In the genomic region with DNA sequence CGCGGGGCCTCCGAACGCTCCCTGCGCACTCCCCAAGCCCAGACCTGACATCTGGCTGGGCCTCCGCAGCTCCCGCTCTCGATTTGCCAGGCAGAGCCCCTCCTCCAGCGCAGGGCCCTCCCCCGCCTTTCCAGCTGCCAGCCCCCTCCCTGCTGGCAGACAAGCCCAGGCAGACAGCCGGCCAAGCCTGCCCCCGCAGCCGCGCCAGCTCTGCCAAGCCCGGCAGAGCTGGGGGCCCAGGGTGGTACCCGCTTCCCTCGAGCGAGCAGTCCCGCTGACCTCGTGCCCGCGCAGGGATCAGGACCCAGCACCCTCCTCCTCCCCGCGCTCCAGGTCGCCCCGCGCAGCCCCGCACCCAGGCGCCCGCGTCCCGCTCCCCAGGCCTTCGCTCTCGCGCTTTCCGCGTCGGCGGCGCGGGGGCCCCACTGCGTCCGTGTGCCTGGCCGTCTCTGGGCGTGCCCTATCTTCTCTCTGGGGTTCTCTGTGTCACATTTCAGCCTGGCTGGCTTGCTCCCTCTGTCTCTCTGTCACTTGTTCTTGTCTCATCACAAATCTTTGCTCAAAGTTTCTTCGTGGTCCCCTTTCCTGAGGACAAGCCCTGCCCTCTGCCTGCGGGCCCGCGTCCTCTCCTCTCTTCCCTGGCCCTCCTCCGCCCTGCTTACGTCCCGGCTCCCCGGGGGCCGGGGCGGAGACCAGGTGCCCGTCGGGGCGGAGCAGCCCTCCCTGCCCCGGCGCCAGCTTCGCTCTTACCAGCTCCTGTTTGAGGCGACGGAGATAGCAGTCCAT, we compare ENCODE assay signal across 1 cellular context.
TF ChIP-seq lines count a peak whose summit lies in the region.

No MANE protein-coding gene starts in this region.

TF ChIP-seq in HepG2, 621 proteins besides CTCF, POLR2A, EP300 and RAD21 (continued from another document and continues in another):
- TF ChIP-seq, protein P1, sequence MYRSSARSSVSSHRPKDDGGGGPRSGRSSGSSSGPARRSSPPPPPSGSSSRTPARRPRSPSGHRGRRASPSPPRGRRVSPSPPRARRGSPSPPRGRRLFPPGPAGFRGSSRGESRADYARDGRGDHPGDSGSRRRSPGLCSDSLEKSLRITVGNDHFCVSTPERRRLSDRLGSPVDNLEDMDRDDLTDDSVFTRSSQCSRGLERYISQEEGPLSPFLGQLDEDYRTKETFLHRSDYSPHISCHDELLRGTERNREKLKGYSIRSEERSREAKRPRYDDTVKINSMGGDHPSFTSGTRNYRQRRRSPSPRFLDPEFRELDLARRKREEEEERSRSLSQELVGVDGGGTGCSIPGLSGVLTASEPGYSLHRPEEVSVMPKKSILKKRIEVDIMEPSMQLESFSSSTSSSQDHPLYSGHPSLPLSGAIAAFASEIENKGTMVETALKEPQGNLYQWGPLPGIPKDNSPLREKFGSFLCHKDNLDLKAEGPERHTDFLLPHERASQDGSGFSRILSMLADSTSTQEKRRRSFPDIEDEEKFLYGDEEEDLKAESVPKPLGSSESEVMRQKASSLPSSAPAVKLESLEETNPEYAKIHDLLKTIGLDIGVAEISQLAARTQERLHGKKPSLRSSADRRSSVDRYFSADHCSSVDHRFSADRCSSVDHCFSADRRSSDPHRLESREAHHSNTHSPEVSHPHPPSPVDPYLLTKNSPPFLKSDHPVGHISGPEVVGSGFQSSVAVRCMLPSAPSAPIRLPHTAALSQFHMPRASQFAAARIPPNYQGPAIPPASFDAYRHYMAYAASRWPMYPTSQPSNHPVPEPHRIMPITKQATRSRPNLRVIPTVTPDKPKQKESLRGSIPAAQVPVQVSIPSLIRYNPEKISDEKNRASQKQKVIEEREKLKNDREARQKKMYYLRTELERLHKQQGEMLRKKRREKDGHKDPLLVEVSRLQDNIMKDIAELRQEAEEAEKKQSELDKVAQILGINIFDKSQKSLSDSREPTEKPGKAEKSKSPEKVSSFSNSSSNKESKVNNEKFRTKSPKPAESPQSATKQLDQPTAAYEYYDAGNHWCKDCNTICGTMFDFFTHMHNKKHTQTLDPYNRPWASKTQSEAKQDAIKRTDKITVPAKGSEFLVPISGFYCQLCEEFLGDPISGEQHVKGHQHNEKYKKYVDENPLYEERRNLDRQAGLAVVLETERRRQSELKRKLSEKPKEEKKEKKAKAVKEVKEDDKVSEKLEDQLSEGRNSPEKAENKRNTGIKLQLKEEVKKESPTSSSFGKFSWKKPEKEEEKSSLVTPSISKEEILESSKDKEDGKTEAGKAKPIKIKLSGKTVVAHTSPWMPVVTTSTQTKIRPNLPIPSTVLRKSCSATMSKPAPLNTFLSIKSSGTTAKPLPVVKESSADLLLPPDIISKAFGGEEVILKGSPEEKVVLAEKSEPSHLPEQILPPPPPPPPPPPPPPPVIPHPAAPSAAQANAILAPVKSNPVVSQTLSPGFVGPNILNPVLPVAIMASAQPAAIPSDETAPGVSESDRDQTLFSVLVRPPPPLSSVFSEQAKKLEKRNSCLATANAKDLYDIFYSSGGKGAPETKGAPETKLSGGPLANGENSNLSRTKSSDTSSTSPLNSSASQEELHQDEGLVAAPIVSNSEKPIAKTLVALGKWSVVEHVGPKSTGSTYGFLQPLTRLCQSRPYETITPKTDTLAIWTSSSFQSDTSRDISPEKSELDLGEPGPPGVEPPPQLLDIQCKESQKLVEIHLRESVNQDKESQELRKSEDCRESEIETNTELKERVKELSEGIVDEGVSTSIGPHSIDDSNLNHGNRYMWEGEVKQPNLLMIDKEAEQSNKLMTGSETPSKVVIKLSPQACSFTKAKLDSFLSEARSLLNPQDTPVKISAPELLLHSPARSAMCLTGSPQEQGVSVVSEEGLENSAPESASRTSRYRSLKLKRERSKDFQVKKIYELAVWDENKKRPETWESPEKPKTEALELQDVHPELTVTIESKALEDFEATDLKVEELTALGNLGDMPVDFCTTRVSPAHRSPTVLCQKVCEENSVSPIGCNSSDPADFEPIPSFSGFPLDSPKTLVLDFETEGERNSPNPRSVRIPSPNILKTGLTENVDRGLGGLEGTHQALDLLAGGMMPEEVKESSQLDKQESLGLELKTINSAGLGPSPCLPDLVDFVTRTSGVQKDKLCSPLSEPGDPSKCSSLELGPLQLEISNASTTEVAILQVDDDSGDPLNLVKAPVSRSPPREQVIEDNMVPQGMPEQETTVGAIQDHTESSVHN (CRISPR knock-in tag; IDR thresholded peaks at IDR 0.05), result 0 out of 2 replicates have a peak, but pooled peaks have one; percentile 15
- no peak for TF ChIP-seq ZXDC (CRISPR knock-in tag; IDR thresholded peaks at IDR 0.05)
- 0 out of 2 replicates have a peak, but pooled peaks have one; percentile 1 for TF ChIP-seq ZNF383 (CRISPR knock-in tag; IDR thresholded peaks at IDR 0.05; ENCODE audit: borderline replicate concordance)
- 0 out of 2 replicates have a peak, but pooled peaks have one; percentile 17 for TF ChIP-seq MTA1 (CRISPR knock-in tag; IDR thresholded peaks at IDR 0.05; ENCODE audit: borderline replicate concordance)
- TF ChIP-seq IKZF5 (CRISPR knock-in tag; IDR thresholded peaks at IDR 0.05), result peak; percentile 4; the same call in 1 of the 2 replicates
- no peak for TF ChIP-seq BRD4 (CRISPR knock-in tag; IDR thresholded peaks at IDR 0.05)
- no peak for TF ChIP-seq CHCHD3 (CRISPR knock-in tag; IDR thresholded peaks at IDR 0.05)
- TF ChIP-seq RERE (CRISPR knock-in tag; IDR thresholded peaks at IDR 0.05; ENCODE audit: low read depth), result no peak; the same call in 1 of the 2 replicates
- no peak for TF ChIP-seq ZNF329 (CRISPR knock-in tag; IDR thresholded peaks at IDR 0.05; ENCODE audit: low read depth)
- TF ChIP-seq ZFX (CRISPR knock-in tag; IDR thresholded peaks at IDR 0.05; ENCODE audit: low read depth), result peak; percentile 8; the same call in 1 of the 2 replicates
- TF ChIP-seq ETV5 (CRISPR knock-in tag; IDR thresholded peaks at IDR 0.05; ENCODE audit: borderline replicate concordance), result 0 out of 2 replicates have a peak, but pooled peaks have one; percentile 2
- TF ChIP-seq DPF2 (CRISPR knock-in tag; IDR thresholded peaks at IDR 0.05; ENCODE audit: borderline replicate concordance, low read depth), result no peak
- no peak for TF ChIP-seq ZHX1 (CRISPR knock-in tag; IDR thresholded peaks at IDR 0.05; ENCODE audit: low read depth)
- TF ChIP-seq JDP2 (CRISPR knock-in tag; IDR thresholded peaks at IDR 0.05; ENCODE audit: borderline replicate concordance), result peak; percentile 23; the same call in 1 of the 2 replicates
- TF ChIP-seq ZNF274 (CRISPR knock-in tag; IDR thresholded peaks at IDR 0.05), result no peak
- TF ChIP-seq POLR2AphosphoS5 (IDR thresholded peaks at IDR 0.05; ENCODE audit: low read depth, low read length), result peak; percentile 48
- no peak for TF ChIP-seq MXD4 (CRISPR knock-in tag; IDR thresholded peaks at IDR 0.05)
- TF ChIP-seq, protein P2, sequence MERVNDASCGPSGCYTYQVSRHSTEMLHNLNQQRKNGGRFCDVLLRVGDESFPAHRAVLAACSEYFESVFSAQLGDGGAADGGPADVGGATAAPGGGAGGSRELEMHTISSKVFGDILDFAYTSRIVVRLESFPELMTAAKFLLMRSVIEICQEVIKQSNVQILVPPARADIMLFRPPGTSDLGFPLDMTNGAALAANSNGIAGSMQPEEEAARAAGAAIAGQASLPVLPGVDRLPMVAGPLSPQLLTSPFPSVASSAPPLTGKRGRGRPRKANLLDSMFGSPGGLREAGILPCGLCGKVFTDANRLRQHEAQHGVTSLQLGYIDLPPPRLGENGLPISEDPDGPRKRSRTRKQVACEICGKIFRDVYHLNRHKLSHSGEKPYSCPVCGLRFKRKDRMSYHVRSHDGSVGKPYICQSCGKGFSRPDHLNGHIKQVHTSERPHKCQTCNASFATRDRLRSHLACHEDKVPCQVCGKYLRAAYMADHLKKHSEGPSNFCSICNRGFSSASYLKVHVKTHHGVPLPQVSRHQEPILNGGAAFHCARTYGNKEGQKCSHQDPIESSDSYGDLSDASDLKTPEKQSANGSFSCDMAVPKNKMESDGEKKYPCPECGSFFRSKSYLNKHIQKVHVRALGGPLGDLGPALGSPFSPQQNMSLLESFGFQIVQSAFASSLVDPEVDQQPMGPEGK (CRISPR knock-in tag; IDR thresholded peaks at IDR 0.05), result peak; percentile 73; the same call in 1 of the 2 replicates
- TF ChIP-seq SRY (CRISPR knock-in tag; IDR thresholded peaks at IDR 0.05), result peak; percentile 27; the same call in 1 of the 2 replicates
- TF ChIP-seq, protein P3, sequence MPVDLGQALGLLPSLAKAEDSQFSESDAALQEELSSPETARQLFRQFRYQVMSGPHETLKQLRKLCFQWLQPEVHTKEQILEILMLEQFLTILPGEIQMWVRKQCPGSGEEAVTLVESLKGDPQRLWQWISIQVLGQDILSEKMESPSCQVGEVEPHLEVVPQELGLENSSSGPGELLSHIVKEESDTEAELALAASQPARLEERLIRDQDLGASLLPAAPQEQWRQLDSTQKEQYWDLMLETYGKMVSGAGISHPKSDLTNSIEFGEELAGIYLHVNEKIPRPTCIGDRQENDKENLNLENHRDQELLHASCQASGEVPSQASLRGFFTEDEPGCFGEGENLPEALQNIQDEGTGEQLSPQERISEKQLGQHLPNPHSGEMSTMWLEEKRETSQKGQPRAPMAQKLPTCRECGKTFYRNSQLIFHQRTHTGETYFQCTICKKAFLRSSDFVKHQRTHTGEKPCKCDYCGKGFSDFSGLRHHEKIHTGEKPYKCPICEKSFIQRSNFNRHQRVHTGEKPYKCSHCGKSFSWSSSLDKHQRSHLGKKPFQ (CRISPR knock-in tag; IDR thresholded peaks at IDR 0.05; ENCODE audit: insufficient replicate concordance), result peak; percentile 43
- 0 out of 2 replicates have a peak, but pooled peaks have one; percentile 14 for TF ChIP-seq ZNF780A (CRISPR knock-in tag; IDR thresholded peaks at IDR 0.05)
- no peak for TF ChIP-seq NFE2 (CRISPR knock-in tag; IDR thresholded peaks at IDR 0.05)
